2 cellular contexts compared by ENCODE assay signal in genomic region chr1:66360285-66360724, GRCh38.
TF ChIP-seq lines count a peak whose summit lies in the region.

No MANE protein-coding gene starts in this region.

TF ChIP-seq in A549, 52 proteins besides CTCF, POLR2A, EP300 and RAD21 (continued from another document):
- TF ChIP-seq HES2 (IDR thresholded peaks at IDR 0.05), result no peak

TF ChIP-seq in IMR-90, 13 proteins besides CTCF, POLR2A, EP300 and RAD21 (continued from another document):
- no peak for TF ChIP-seq USF2 (IDR thresholded peaks at IDR 0.05; ENCODE audit: low read depth, low read length)
- no peak for TF ChIP-seq CEBPB (IDR thresholded peaks at IDR 0.05; ENCODE audit: low read depth, low read length)
- TF ChIP-seq FOS (IDR thresholded peaks at IDR 0.05; ENCODE audit: low read depth, low read length), result no peak
- no peak for TF ChIP-seq MAFK (IDR thresholded peaks at IDR 0.05; ENCODE audit: low read depth, low read length)
- no peak for TF ChIP-seq ELK1 (IDR thresholded peaks at IDR 0.05; ENCODE audit: borderline replicate concordance, low read depth, low read length)
- TF ChIP-seq MAZ (IDR thresholded peaks at IDR 0.05; ENCODE audit: borderline replicate concordance, low read depth, low read length), result no peak
- TF ChIP-seq RFX5 (IDR thresholded peaks at IDR 0.05; ENCODE audit: low read depth, low read length), result no peak
